Comparison of ENCODE assay signal across 14 cellular contexts in genomic region chr1:246587032-246587431, GRCh38. TPM values are rescaled to one million over a fixed set of nuclear protein-coding genes. Genes with fewer than 3 reads are reported as not detected.
DNase-seq lines count a peak whose midpoint lies in the region; ATAC-seq, FAIRE-seq and TF ChIP-seq lines count a peak whose summit lies in the region.
"Had no signal": no experiment of that assay in that cellular context is flagged by ENCODE, and none has a peak within 500 bp of the region (broad histone marks: within the 10 kb centered on the region; RNA-seq: fewer than 3 reads in every experiment).

No MANE protein-coding gene starts in this region.

- H3K27ac ChIP-seq in GM23248 (peak overlapping the region; percentile 82), SK-N-MC (peak overlapping the region; percentile 38; the same call in 1 of the 2 replicates), fibroblast of lung (ENCODE audit: insufficient read depth, low read length) (peak overlapping the region; percentile 83), smooth muscle cell (ENCODE audit: low read depth) (peak overlapping the region; percentile 6)

- ATAC-seq in HG03342 (IDR thresholded peaks at IDR 0.05; ENCODE audit: unreplicated experiment) = no peak

- H3F3A ChIP-seq in GM23248 (ENCODE audit: insufficient read depth) (peaks cover 28% of the 10 kb centered on the region), smooth muscle cell (ENCODE audit: low read depth) (no peaks in the 10 kb centered on the region)

- TF ChIP-seq CTCF in fibroblast of lung (conservative IDR thresholded peaks at IDR 0.05 in 1 of 2, IDR thresholded peaks at IDR 0.05 in 1 of 2; ENCODE audit: low read depth in 1 of 2, low read length in 2 of 2) (no peak), smooth muscle cell (IDR thresholded peaks at IDR 0.05; ENCODE audit: borderline replicate concordance, insufficient read depth, poor library complexity, severe bottlenecking) (no peak)

- WGBS in GM23248 (ENCODE audit: low coverage in 1 of 2, low lambda C conversion rate in 2 of 2, missing lambda C conversion rate in 2 of 2), 2 experiments = 82 to 84% methylated on average over 3 of the region's 3 CpGs
- WGBS in smooth muscle cell (ENCODE audit: low lambda C conversion rate) = 94% methylated on average over 3 of the region's 3 CpGs

- peak overlapping the region; percentile 54 for H3K4me3 ChIP-seq in GM23248
- no peak overlapping the region for H3K4me3 ChIP-seq in SK-N-MC
- H3K4me3 ChIP-seq in fibroblast of lung (replicated peaks in 1 of 4; ENCODE audit: control extremely low read depth in 1 of 4, insufficient read depth in 1 of 4, low read depth in 3 of 4, low read length in 4 of 4) = peak overlapping the region in 1 of 4 experiments; percentile 28
- H3K4me3 ChIP-seq in smooth muscle cell = no peak overlapping the region
- H3K4me3 ChIP-seq: dorsolateral prefrontal cortex had no signal

- H3K79me2 ChIP-seq in GM23248 (ENCODE audit: insufficient read depth) = peaks cover 86% of the 10 kb centered on the region
- peaks cover 65% of the 10 kb centered on the region for H3K79me2 ChIP-seq in fibroblast of lung (ENCODE audit: control insufficient read depth, insufficient read depth, low read length)
- peaks cover 22% of the 10 kb centered on the region for H3K79me2 ChIP-seq in smooth muscle cell (ENCODE audit: low read depth)

- peak overlapping the region; percentile 66 for H3K9ac ChIP-seq in GM23248
- no peak overlapping the region for H3K9ac ChIP-seq in SK-N-MC (ENCODE audit: insufficient read length)
- H3K9ac ChIP-seq in fibroblast of lung (ENCODE audit: insufficient read depth, low read length) = peak overlapping the region; percentile 13
- no peak overlapping the region for H3K9ac ChIP-seq in smooth muscle cell (ENCODE audit: low read depth)

- H3K4me1 ChIP-seq in GM23248 (ENCODE audit: insufficient read depth) (peaks cover 63% of the 10 kb centered on the region), fibroblast of lung (ENCODE audit: control insufficient read depth, extremely low read depth, insufficient read depth, low read length) (peaks cover 14% of the 10 kb centered on the region), smooth muscle cell (ENCODE audit: low read depth) (no peaks in the 10 kb centered on the region)

- FAIRE-seq in RCC 7860 (lab: Jason Lieb, UNC) = no peak
- FAIRE-seq: H54 had no signal

- H3K9me3 ChIP-seq in GM23248 (ENCODE audit: low read depth) (no peaks in the 10 kb centered on the region), SK-N-MC (ENCODE audit: low read depth, low read length) (peaks cover 6% of the 10 kb centered on the region; the same call in 1 of the 2 replicates), fibroblast of lung (ENCODE audit: control insufficient read depth, insufficient read depth, low read depth, low read length) (no peaks in the 10 kb centered on the region), smooth muscle cell (replicated peaks; ENCODE audit: low read depth) (no peaks in the 10 kb centered on the region)

- H4K20me1 ChIP-seq in GM23248 (ENCODE audit: insufficient read depth) (no peaks in the 10 kb centered on the region), fibroblast of lung (ENCODE audit: control insufficient read depth, extremely low read depth, insufficient read depth, low read length) (no peaks in the 10 kb centered on the region), smooth muscle cell (ENCODE audit: low read depth) (peaks cover 3% of the 10 kb centered on the region)

- in situ Hi-C loops in GM23248 (cut with MboI) = no loop called here

- H3K9me2 ChIP-seq in GM23248 (ENCODE audit: insufficient read depth) = no peaks in the 10 kb centered on the region

- H3K36me3 ChIP-seq in GM23248 (ENCODE audit: low read depth) = peaks cover 24% of the 10 kb centered on the region; the same call in 1 of the 2 replicates
- 0 out of 2 replicates have a peak, but pooled peaks cover 11% of the 10 kb centered on the region for H3K36me3 ChIP-seq in SK-N-MC (ENCODE audit: insufficient read depth, low read length)
- peaks cover 3% of the 10 kb centered on the region for H3K36me3 ChIP-seq in fibroblast of lung (ENCODE audit: control insufficient read depth, insufficient read depth, low read length)
- H3K36me3 ChIP-seq in smooth muscle cell (ENCODE audit: low read depth) = no peaks in the 10 kb centered on the region

- no peak overlapping the region for H2AFZ ChIP-seq in GM23248
- no peak overlapping the region for H2AFZ ChIP-seq in fibroblast of lung (ENCODE audit: low read length)
- no peak overlapping the region for H2AFZ ChIP-seq in smooth muscle cell (ENCODE audit: low read depth)

- no peak for DNase-seq in GM23248
- no peak for DNase-seq in SK-N-MC (ENCODE audit: low read depth, low spot score)
- no peak for DNase-seq in fibroblast of lung (ENCODE audit: low read depth in 2 of 2)
- DNase-seq in smooth muscle cell (lab: John Stamatoyannopoulos, UW; ENCODE audit: unreplicated experiment) = no peak
- DNase-seq in NCI-H510A treated with DMSO at 0.1 percent for 48 hours (lab: John Stamatoyannopoulos, UW) = no peak
- no peak for DNase-seq in stimulated activated CD4-positive, alpha-beta T cell treated with anti-CD3 and anti-CD28 coated beads, Interleukin-1b, Interleukin-23, amount 100 ng/mL, for 48 hours
- no peak for DNase-seq in RCC 7860 (ENCODE audit: low spot score)
- DNase-seq: activated B cell treated with CpG ODN at 0.5 μM for 24 hours; activated T-cell treated with anti-CD3 and anti-CD28 coated beads, Interleukin-2, amount 50 U/mL, for 1 hour; amygdala; dorsolateral prefrontal cortex; stimulated activated CD4-positive, alpha-beta T cell treated with anti-CD3 and anti-CD28 coated beads, Interleukin-15, amount 100 ng/mL, for 24 hours had no signal

- H3K4me2 ChIP-seq in GM23248 (ENCODE audit: unreplicated experiment) (peak overlapping the region; percentile 90), fibroblast of lung (ENCODE audit: extremely low read depth, insufficient read depth, low read length) (peak overlapping the region; percentile 88), smooth muscle cell (no peak overlapping the region)

- H3K27me3 ChIP-seq in GM23248 (replicated peaks; ENCODE audit: insufficient read depth) (no peaks in the 10 kb centered on the region), fibroblast of lung (ENCODE audit: control insufficient read depth, insufficient read depth, low read length) (no peaks in the 10 kb centered on the region), smooth muscle cell (ENCODE audit: low read depth) (no peaks in the 10 kb centered on the region)
- H3K27me3 ChIP-seq: dorsolateral prefrontal cortex had no signal

RNA-seq across cellular contexts. Expression of gene CNST, which starts 20.8 kb away (rescaled TPM):
- total RNA-seq in GM23248 (2014; rRNA removed; shearing (Covaris generic)) = 41.7 and 44.5 TPM in 2 replicates
- polyA plus RNA-seq in GM23248 (2016; fragmentation: Nextera tagmentation; extraction: Ambion mirVana) (33.5 and 35.0 TPM in 2 replicates), fibroblast of lung (20.2 and 33.9 TPM in 2 replicates), smooth muscle cell (6.7 and 7.3 TPM in 2 replicates)
- total RNA-seq in fibroblast of lung (20.0 and 26.9 TPM in 2 replicates), smooth muscle cell (11.0 and 16.9 TPM in 2 replicates)
- 12.6 and 18.7 TPM in 2 replicates for polyA plus RNA-seq in fibroblast of lung (2012)
- polyA minus RNA-seq in fibroblast of lung (ENCODE audit: low replicate concordance) = 5.6 and 11.3 TPM in 2 replicates

RNA-seq across cellular contexts. Expression of gene TFB2M, which starts 21.0 kb away (rescaled TPM):
- 20.6 and 28.8 TPM in 2 replicates for total RNA-seq in GM23248 (2014; rRNA removed; shearing (Covaris generic))
- polyA plus RNA-seq in GM23248 (2016; fragmentation: Nextera tagmentation; extraction: Ambion mirVana) (32.0 and 32.1 TPM in 2 replicates), fibroblast of lung (20.1 and 22.3 TPM in 2 replicates), smooth muscle cell (15.0 and 16.8 TPM in 2 replicates)
- total RNA-seq in fibroblast of lung (14.9 and 15.9 TPM in 2 replicates), smooth muscle cell (22.5 and 24.0 TPM in 2 replicates)
- polyA plus RNA-seq in fibroblast of lung (2012) = 12.9 and 14.7 TPM in 2 replicates
- 0.94 and 1.4 TPM in 2 replicates for polyA minus RNA-seq in fibroblast of lung (ENCODE audit: low replicate concordance)

Comparison
In these comparisons a context has a peak if more than half of its experiments do, and no peak if none do; other contexts are left out.
1. H3K27ac ChIP-seq: peak in every context shown above with its lines; median percentile 83 in fibroblast of lung; 82 in GM23248; 38 in SK-N-MC; 6 in smooth muscle cell.
2. H3K9ac ChIP-seq: peak in GM23248 (single experiment) and fibroblast of lung (single experiment); none in SK-N-MC (single experiment) and smooth muscle cell (single experiment).